In genomic region chr12:66367015-66367667, GRCh38 we compare ENCODE assay signal across 16 cellular contexts.
A peak's percentile ranks its signal among the peaks of the same experiment; 100 is the strongest.
DNase-seq lines count a peak whose midpoint lies in the region; ATAC-seq, FAIRE-seq and TF ChIP-seq lines count a peak whose summit lies in the region.
"Had no signal": no experiment of that assay in that cellular context is flagged by ENCODE, and none has a peak within 500 bp of the region (broad histone marks: within the 10 kb centered on the region; RNA-seq: fewer than 3 reads in every experiment).

No MANE protein-coding gene starts in this region.

- no peaks in the 10 kb centered on the region for H3K9me3 Mint-ChIP-seq in neural progenitor cell
- H3K9me3 Mint-ChIP-seq: CD14-positive monocyte; CD4-positive, alpha-beta memory T cell had no signal

- TF ChIP-seq POLR2A in A549 (IDR thresholded peaks at IDR 0.05; ENCODE audit: low read length): no peak
- no peak for TF ChIP-seq POLR2A in esophagus squamous epithelium (IDR thresholded peaks at IDR 0.05)

- H3K79me2 ChIP-seq in OCI-LY7 (ENCODE audit: insufficient read depth, low read depth, low read length) (no peaks in the 10 kb centered on the region), neural progenitor cell (ENCODE audit: low read depth) (no peaks in the 10 kb centered on the region)

- no peak overlapping the region for H3K4me2 ChIP-seq in A549
- no peak overlapping the region for H3K4me2 ChIP-seq in OCI-LY7 (ENCODE audit: low read length)
- no peak overlapping the region for H3K4me2 ChIP-seq in neural progenitor cell
- H3K4me2 ChIP-seq: BLaER1 had no signal

- TF ChIP-seq RAD21 in A549 (conservative IDR thresholded peaks at IDR 0.05 in 1 of 2, IDR thresholded peaks at IDR 0.05 in 1 of 2): no peak

- 22% methylated on average over 3 of the region's 3 CpGs for WGBS in A549 (ENCODE audit: missing lambda C conversion rate)
- 66 to 69% methylated on average over 3 of the region's 3 CpGs for WGBS in esophagus squamous epithelium, 2 donors
- WGBS in aorta, 2 donors: 64 to 69% methylated on average over 3 of the region's 3 CpGs

- no peaks in the 10 kb centered on the region for H3K4me1 Mint-ChIP-seq in neural progenitor cell
- H3K4me1 Mint-ChIP-seq: CD4-positive, alpha-beta memory T cell had no signal

- BruUV-seq in OCI-LY7 (replicated peaks; lab: Mats Ljungman, UMichigan): no TSS peak

- H3K9me3 ChIP-seq in A549 (no peaks in the 10 kb centered on the region), OCI-LY7 (ENCODE audit: low read length) (no peaks in the 10 kb centered on the region), neural progenitor cell (ENCODE audit: low read depth) (no peaks in the 10 kb centered on the region), esophagus squamous epithelium (no peaks in the 10 kb centered on the region), aorta (ENCODE audit: control insufficient read depth, low read length) (no peaks in the 10 kb centered on the region)
- H3K9me3 ChIP-seq: BLaER1 had no signal

- H2AFZ ChIP-seq in OCI-LY7 (ENCODE audit: low read length) (peak overlapping the region; percentile 40; the same call in 1 of the 2 replicates), neural progenitor cell (replicated peaks) (no peak overlapping the region)

- H3K36me3 ChIP-seq in OCI-LY7 (ENCODE audit: insufficient read depth, low read length) (no peaks in the 10 kb centered on the region), neural progenitor cell (no peaks in the 10 kb centered on the region), esophagus squamous epithelium (no peaks in the 10 kb centered on the region), aorta (ENCODE audit: control insufficient read depth in 1 of 2, insufficient read depth in 2 of 2, low read length in 1 of 2) (no peaks in the 10 kb centered on the region)
- H3K36me3 ChIP-seq: BLaER1 had no signal

- H3K27me3 ChIP-seq in neural progenitor cell: no peaks in the 10 kb centered on the region
- H3K27me3 ChIP-seq in esophagus squamous epithelium: no peaks in the 10 kb centered on the region
- H3K27me3 ChIP-seq in aorta (ENCODE audit: control insufficient read depth in 1 of 2, insufficient read depth in 2 of 2, low read length in 1 of 2): peaks cover 0 to 2% of the 10 kb centered on the region in 2 donors
- H3K27me3 ChIP-seq: BLaER1 had no signal

- TF ChIP-seq EP300 in A549 (IDR thresholded peaks at IDR 0.05): no peak

- H3K27ac Mint-ChIP-seq in neural progenitor cell: no peak overlapping the region
- H3K27ac Mint-ChIP-seq: CD4-positive, alpha-beta memory T cell had no signal

- H3K9me2 ChIP-seq in OCI-LY7 (ENCODE audit: insufficient read depth, low read length): no peaks in the 10 kb centered on the region; the same call in 1 of the 2 replicates

- H3K27ac ChIP-seq in A549 (no peak overlapping the region), OCI-LY7 (ENCODE audit: low read depth, low read length, poor library complexity, severe bottlenecking) (no peak overlapping the region), neural progenitor cell (no peak overlapping the region), esophagus squamous epithelium (no peak overlapping the region), aorta (ENCODE audit: low read depth in 1 of 2, low read length in 2 of 2) (no peak overlapping the region)
- H3K27ac ChIP-seq: 22Rv1, BLaER1 had no signal

- peaks cover 3% of the 10 kb centered on the region for H3K27me3 Mint-ChIP-seq in neural progenitor cell (ENCODE audit: insufficient read depth, low read depth)
- H3K27me3 Mint-ChIP-seq: CD4-positive, alpha-beta memory T cell had no signal

- no peak overlapping the region for H3K9ac ChIP-seq in neural progenitor cell
- H3K9ac ChIP-seq: BLaER1 had no signal

- DNase-seq in NCI-H82 (lab: John Stamatoyannopoulos, UW): peak; percentile 5
- DNase-seq in NCI-H82 treated with DMSO at 0.1 percent for 48 hours (lab: John Stamatoyannopoulos, UW; ENCODE audit: unreplicated experiment): no peak
- DNase-seq in A549 (ENCODE audit: low read depth in 1 of 2, low spot score in 1 of 2): no peak
- DNase-seq in OCI-LY7 (ENCODE audit: low spot score): no peak
- peak; percentile 22 for DNase-seq in neural progenitor cell (ENCODE audit: low spot score)
- DNase-seq in esophagus squamous epithelium (lab: John Stamatoyannopoulos, UW): no peak
- no peak for DNase-seq in aorta
- DNase-seq: CD4-positive, alpha-beta memory T cell; DMS153; DMS79; GDM1; GOT3; H7 had no signal

- no peak for FAIRE-seq in A549 (lab: Jason Lieb, UNC)

- H4K20me1 ChIP-seq in OCI-LY7 (ENCODE audit: insufficient read depth, low read length) (no peaks in the 10 kb centered on the region), neural progenitor cell (ENCODE audit: low read depth) (no peaks in the 10 kb centered on the region)
- H4K20me1 ChIP-seq: BLaER1 had no signal

- intact Hi-C loops in OCI-LY7 (cut with micrococcal nuclease; ENCODE audit: unreplicated experiment): no loop called here
- intact Hi-C loops in esophagus squamous epithelium (cut with DNase I): no loop called here
- intact Hi-C loops in aorta (cut with DNase I): no loop called here

- CTCF ChIA-PET in A549 (lab: Yijun Ruan, JAX) (no interaction called here), OCI-LY7 (lab: Charles Lee; ENCODE audit: unreplicated experiment) (no interaction called here)

- H3K4me3 ChIP-seq in A549: no peak overlapping the region
- H3K4me3 ChIP-seq in OCI-LY7 (ENCODE audit: low read depth, low read length, poor library complexity, severe bottlenecking): no peak overlapping the region
- H3K4me3 ChIP-seq in neural progenitor cell: no peak overlapping the region
- H3K4me3 ChIP-seq in esophagus squamous epithelium: no peak overlapping the region
- H3K4me3 ChIP-seq in aorta (ENCODE audit: low read length in 2 of 2): no peak overlapping the region
- H3K4me3 ChIP-seq: BLaER1 had no signal

- ATAC-seq in A549: no peak
- ATAC-seq in aorta (ENCODE audit: low FRiP score): no peak

- POLR2A ChIA-PET in A549 (lab: Yijun Ruan, JAX): no interaction called here
- POLR2A ChIA-PET in OCI-LY7 (lab: Charles Lee): interaction anchor here (0.7 kb wide), 1 partner anchor 8 kb away, joined by 5 read pairs; no protein-coding TSS in a partner anchor

- H3K4me1 ChIP-seq in A549 (no peaks in the 10 kb centered on the region), OCI-LY7 (ENCODE audit: insufficient read depth, low read length, poor library complexity, severe bottlenecking) (no peaks in the 10 kb centered on the region), neural progenitor cell (no peaks in the 10 kb centered on the region), esophagus squamous epithelium (no peaks in the 10 kb centered on the region), aorta (ENCODE audit: control insufficient read depth in 1 of 2, insufficient read depth in 2 of 2, low read length in 2 of 2) (no peaks in the 10 kb centered on the region)
- H3K4me1 ChIP-seq: BLaER1 had no signal

- H3K4me3 Mint-ChIP-seq in neural progenitor cell: no peak overlapping the region
- H3K4me3 Mint-ChIP-seq: CD14-positive monocyte; CD4-positive, alpha-beta memory T cell had no signal

- no peaks in the 10 kb centered on the region for H3F3A ChIP-seq in neural progenitor cell (ENCODE audit: low read depth)

- peaks cover 11% of the 10 kb centered on the region for H3K36me3 Mint-ChIP-seq in neural progenitor cell

- TF ChIP-seq CTCF in A549 (IDR thresholded peaks at IDR 0.05): no peak
- no peak for TF ChIP-seq CTCF in OCI-LY7 (conservative IDR thresholded peaks at IDR 0.05; ENCODE audit: low read length)
- TF ChIP-seq CTCF in neural progenitor cell (IDR thresholded peaks at IDR 0.05): no peak
- no peak for TF ChIP-seq CTCF in esophagus squamous epithelium (IDR thresholded peaks at IDR 0.05)

TF ChIP-seq in A549, 52 proteins besides CTCF, POLR2A, EP300 and RAD21:
- no peak for TF ChIP-seq CBX8 (IDR thresholded peaks at IDR 0.05)
- TF ChIP-seq MAFK (IDR thresholded peaks at IDR 0.05; ENCODE audit: partially characterized antibody): peak; percentile 50
- no peak for TF ChIP-seq ESRRA (IDR thresholded peaks at IDR 0.05; ENCODE audit: borderline replicate concordance, low read length)

Comparison
In these comparisons a context has a peak if more than half of its experiments do, and no peak if none do; other contexts are left out.
1. DNase-seq: peak in NCI-H82 (single experiment) and neural progenitor cell (single experiment); none in NCI-H82 treated with DMSO at 0.1 percent for 48 hours (single experiment), A549 (0 of 2), OCI-LY7 (single experiment), esophagus squamous epithelium (single experiment) and aorta (0 of 2).